ENCODE assay signal across 13 cellular contexts in genomic region chr1:198959676-198960075, GRCh38.
"Had no signal": no experiment of that assay in that cellular context is flagged by ENCODE, and none has a peak within 500 bp of the region (broad histone marks: within the 10 kb centered on the region; RNA-seq: fewer than 3 reads in every experiment).

No MANE protein-coding gene starts in this region.

- H3K27me3 Mint-ChIP-seq: progenitor cell of endocrine pancreas had no signal

- DNase-seq: activated CD4-positive, CD25-positive, alpha-beta regulatory T cell treated with anti-CD3 and anti-CD28 coated beads, Interleukin-2, amount 50 U/mL, for 72 hours; amniotic stem cell; dorsolateral prefrontal cortex; endodermal cell; head of caudate nucleus; mesendoderm; occipital lobe; stimulated activated CD4-positive, alpha-beta T cell treated with anti-CD3 and anti-CD28 coated beads, Interleukin-4, amount 100 ng/mL, for 24 hours; stimulated activated naive CD8-positive, alpha-beta T cell treated with anti-CD3 and anti-CD28 coated beads, Interleukin-15, Interleukin-2, amounts not matched to agents 100 U/mL and 50 U/mL, for 24 hours; SW 1271; upper lobe of left lung had no signal

- H3K4me1 Mint-ChIP-seq: endodermal cell, nephron had no signal

- H3K27ac Mint-ChIP-seq: endodermal cell, nephron, progenitor cell of endocrine pancreas had no signal

- H3K4me3 Mint-ChIP-seq: endodermal cell, nephron had no signal

- ATAC-seq: stimulated activated naive CD8-positive, alpha-beta T cell treated with anti-CD3 and anti-CD28 coated beads, Interleukin-15, Interleukin-2, amounts not matched to agents 100 U/mL and 50 U/mL, for 24 hours had no signal
